ENCODE assay signal across 18 cellular contexts in genomic region chr14:31429791-31430190, GRCh38. TPM values are rescaled to one million over a fixed set of nuclear protein-coding genes. Genes with fewer than 3 reads are reported as not detected.
DNase-seq lines count a peak whose midpoint lies in the region; ATAC-seq and TF ChIP-seq lines count a peak whose summit lies in the region.
"Had no signal": no experiment of that assay in that cellular context is flagged by ENCODE, and none has a peak within 500 bp of the region (broad histone marks: within the 10 kb centered on the region; RNA-seq: fewer than 3 reads in every experiment).

No MANE protein-coding gene starts in this region.

- H3K36me3 Mint-ChIP-seq in activated CD4-positive, alpha-beta T cell treated with anti-CD3 and anti-CD28 coated beads for 36 hours (ENCODE audit: low read depth), result peaks cover 14% of the 10 kb centered on the region
- peaks cover 6 to 7% of the 10 kb centered on the region in 2 donors for H3K36me3 Mint-ChIP-seq in activated T-cell treated with anti-CD3 and anti-CD28 coated beads, Interleukin-2, amount 50 U/mL, for 72 hours (ENCODE audit: insufficient read depth in 2 of 2)
- peaks cover 9% of the 10 kb centered on the region for H3K36me3 Mint-ChIP-seq in activated naive CD8-positive, alpha-beta T cell
- H3K36me3 Mint-ChIP-seq in stimulated activated naive CD8-positive, alpha-beta T cell treated with anti-CD3 and anti-CD28 coated beads, Interleukin-15, Interleukin-2, amounts not matched to agents 100 ng/mL and 50 ng/mL, for 24 hours (ENCODE audit: low read depth), result peaks cover 16% of the 10 kb centered on the region

- DNase-seq in activated CD4-positive, alpha-beta T cell treated with anti-CD3 and anti-CD28 coated beads for 36 hours, result no peak
- DNase-seq in activated CD4-positive, alpha-beta T cell treated with anti-CD3 and anti-CD28 coated beads, Interleukin-2, amount 50 U/mL, for 48 hours, result no peak
- DNase-seq in activated T-cell treated with anti-CD3 and anti-CD28 coated beads, Interleukin-2, amount 50 U/mL, for 72 hours, result no peak
- no peak for DNase-seq in activated T-cell treated with anti-CD3 and anti-CD28 coated beads, Interleukin-2, amount 50 U/mL, for 48 hours
- DNase-seq in dorsolateral prefrontal cortex, result no peak
- no peak for DNase-seq in D341Med (ENCODE audit: low spot score)
- DNase-seq: CD8-positive, alpha-beta T cell; COR-L47; DND-41; GDM1 had no signal

- TF ChIP-seq CTCF in dorsolateral prefrontal cortex (IDR thresholded peaks at IDR 0.05 in 54 of 56, conservative IDR thresholded peaks at IDR 0.05 in 2 of 56; ENCODE audit: low read depth in 1 of 56, partially characterized antibody in 56 of 56), result no peak

- intact Hi-C loops in activated CD4-positive, alpha-beta T cell treated with anti-CD3 and anti-CD28 coated beads for 36 hours (cut with DNase I, micrococcal nuclease), result loop anchor here (10.0 kb wide), 2 partner anchors 155 to 225 kb away; partner anchors contain the start of gene HECTD1 (in 1 of the 2)
- intact Hi-C loops in dorsolateral prefrontal cortex (cut with DNase I), result no loop called here

- CTCF ChIA-PET in activated CD4-positive, alpha-beta T cell treated with anti-CD3 and anti-CD28 coated beads for 36 hours (lab: Charles Lee), result interaction anchor here (1.4 kb wide), 1 partner anchor 9 kb away, joined by 4 read pairs; the partner anchor contains the start of gene HEATR5A

- no peaks in the 10 kb centered on the region for H3K27me3 Mint-ChIP-seq in activated CD4-positive, alpha-beta T cell treated with anti-CD3 and anti-CD28 coated beads for 36 hours
- H3K27me3 Mint-ChIP-seq in activated T-cell treated with anti-CD3 and anti-CD28 coated beads, Interleukin-2, amount 50 U/mL, for 72 hours (ENCODE audit: low read depth), result no peaks in the 10 kb centered on the region
- H3K27me3 Mint-ChIP-seq in activated naive CD8-positive, alpha-beta T cell, result no peaks in the 10 kb centered on the region
- H3K27me3 Mint-ChIP-seq in stimulated activated naive CD8-positive, alpha-beta T cell treated with anti-CD3 and anti-CD28 coated beads, Interleukin-15, Interleukin-2, amounts not matched to agents 100 ng/mL and 50 ng/mL, for 24 hours, result no peaks in the 10 kb centered on the region

- no peak overlapping the region for H3K27ac Mint-ChIP-seq in activated CD4-positive, alpha-beta T cell treated with anti-CD3 and anti-CD28 coated beads for 36 hours
- no peak overlapping the region for H3K27ac Mint-ChIP-seq in activated T-cell treated with anti-CD3 and anti-CD28 coated beads, Interleukin-2, amount 50 U/mL, for 72 hours
- H3K27ac Mint-ChIP-seq in activated naive CD8-positive, alpha-beta T cell, result peak overlapping the region; percentile 34
- peak overlapping the region; percentile 75 for H3K27ac Mint-ChIP-seq in stimulated activated naive CD8-positive, alpha-beta T cell treated with anti-CD3 and anti-CD28 coated beads, Interleukin-15, Interleukin-2, amounts not matched to agents 100 ng/mL and 50 ng/mL, for 24 hours
- H3K27ac Mint-ChIP-seq: CD14-positive monocyte; CD8-positive, alpha-beta T cell had no signal

- H3K4me1 Mint-ChIP-seq in activated CD4-positive, alpha-beta T cell treated with anti-CD3 and anti-CD28 coated beads for 36 hours, result peaks cover 15% of the 10 kb centered on the region
- peaks cover 13% of the 10 kb centered on the region for H3K4me1 Mint-ChIP-seq in activated T-cell treated with anti-CD3 and anti-CD28 coated beads, Interleukin-2, amount 50 U/mL, for 72 hours (ENCODE audit: low read depth)
- peaks cover 5% of the 10 kb centered on the region for H3K4me1 Mint-ChIP-seq in activated naive CD8-positive, alpha-beta T cell (ENCODE audit: low read depth)
- H3K4me1 Mint-ChIP-seq in stimulated activated naive CD8-positive, alpha-beta T cell treated with anti-CD3 and anti-CD28 coated beads, Interleukin-15, Interleukin-2, amounts not matched to agents 100 ng/mL and 50 ng/mL, for 24 hours (ENCODE audit: low read depth), result peaks cover 17% of the 10 kb centered on the region
- H3K4me1 Mint-ChIP-seq: CD14-positive monocyte had no signal

- peaks cover 2% of the 10 kb centered on the region for H3K9me3 Mint-ChIP-seq in activated CD4-positive, alpha-beta T cell treated with anti-CD3 and anti-CD28 coated beads for 36 hours (ENCODE audit: low read depth)
- peaks cover 3 to 6% of the 10 kb centered on the region in 2 donors for H3K9me3 Mint-ChIP-seq in activated T-cell treated with anti-CD3 and anti-CD28 coated beads, Interleukin-2, amount 50 U/mL, for 72 hours
- H3K9me3 Mint-ChIP-seq in activated naive CD8-positive, alpha-beta T cell (ENCODE audit: low read depth), result no peaks in the 10 kb centered on the region
- H3K9me3 Mint-ChIP-seq in stimulated activated naive CD8-positive, alpha-beta T cell treated with anti-CD3 and anti-CD28 coated beads, Interleukin-15, Interleukin-2, amounts not matched to agents 100 ng/mL and 50 ng/mL, for 24 hours, result peaks cover 6% of the 10 kb centered on the region

- peak; percentile 82 for ATAC-seq in activated CD4-positive, alpha-beta T cell treated with anti-CD3 and anti-CD28 coated beads for 36 hours
- peak; percentile 78 to 85 for ATAC-seq in activated T-cell treated with anti-CD3 and anti-CD28 coated beads, Interleukin-2, amount 50 U/mL, for 72 hours (replicated peaks in 1 of 2)
- ATAC-seq: CD8-positive, alpha-beta T cell had no signal

- no peak overlapping the region for H3K4me3 Mint-ChIP-seq in activated CD4-positive, alpha-beta T cell treated with anti-CD3 and anti-CD28 coated beads for 36 hours
- H3K4me3 Mint-ChIP-seq in activated T-cell treated with anti-CD3 and anti-CD28 coated beads, Interleukin-2, amount 50 U/mL, for 72 hours, result no peak overlapping the region
- H3K4me3 Mint-ChIP-seq in activated naive CD8-positive, alpha-beta T cell, result no peak overlapping the region
- no peak overlapping the region for H3K4me3 Mint-ChIP-seq in stimulated activated naive CD8-positive, alpha-beta T cell treated with anti-CD3 and anti-CD28 coated beads, Interleukin-15, Interleukin-2, amounts not matched to agents 100 ng/mL and 50 ng/mL, for 24 hours
- H3K4me3 Mint-ChIP-seq: CD14-positive monocyte; CD8-positive, alpha-beta T cell had no signal

- POLR2A ChIA-PET in activated CD4-positive, alpha-beta T cell treated with anti-CD3 and anti-CD28 coated beads for 36 hours (lab: Charles Lee), result no interaction called here

- H3K27me3 ChIP-seq in dorsolateral prefrontal cortex, result no peaks in the 10 kb centered on the region

- H3K27ac ChIP-seq in dorsolateral prefrontal cortex, result no peak overlapping the region
- H3K27ac ChIP-seq: 22Rv1 had no signal

- H3K4me3 ChIP-seq in dorsolateral prefrontal cortex, result no peak overlapping the region
- H3K4me3 ChIP-seq: HAP-1 had no signal

RNA-seq across cellular contexts. Expression of gene HEATR5A, which starts 9.4 kb away (rescaled TPM):
- 1 to 10 TPM; 8.5 to 9.4 TPM for total RNA-seq in activated CD4-positive, alpha-beta T cell treated with anti-CD3 and anti-CD28 coated beads for 36 hours
- 10 to 100 TPM; 11.4 to 13.3 TPM for total RNA-seq in activated T-cell treated with anti-CD3 and anti-CD28 coated beads, Interleukin-2, amount 50 U/mL, for 72 hours
- total RNA-seq in dorsolateral prefrontal cortex, result 10 to 100 TPM; 21.3 to 55.7 (median 34.4) TPM

RNA-seq across cellular contexts. Expression of gene DTD2, which starts 27.5 kb away (rescaled TPM):
- total RNA-seq in activated CD4-positive, alpha-beta T cell treated with anti-CD3 and anti-CD28 coated beads for 36 hours, result 10 to 100 TPM; 17.5 to 21.6 TPM
- 10 to 100 TPM; 13.5 to 20.7 TPM for total RNA-seq in activated T-cell treated with anti-CD3 and anti-CD28 coated beads, Interleukin-2, amount 50 U/mL, for 72 hours
- total RNA-seq in dorsolateral prefrontal cortex, result 10 to 100 TPM; 11.4 to 33.1 (median 22.2) TPM

RNA-seq across cellular contexts. Expression of gene GPR33, which starts 58.0 kb away (rescaled TPM):
- not detected for total RNA-seq in activated CD4-positive, alpha-beta T cell treated with anti-CD3 and anti-CD28 coated beads for 36 hours
- not detected for total RNA-seq in activated T-cell treated with anti-CD3 and anti-CD28 coated beads, Interleukin-2, amount 50 U/mL, for 72 hours
- total RNA-seq in dorsolateral prefrontal cortex, result not detected
- total RNA-seq: A673; CD8-positive, alpha-beta T cell; H1; HT1080 had no signal

Comparison
In these comparisons a context has a peak if more than half of its experiments do, and no peak if none do; other contexts are left out.
1. H3K27ac Mint-ChIP-seq: peak in activated naive CD8-positive, alpha-beta T cell (single experiment) and stimulated activated naive CD8-positive, alpha-beta T cell treated with anti-CD3 and anti-CD28 coated beads, Interleukin-15, Interleukin-2, amounts not matched to agents 100 ng/mL and 50 ng/mL, for 24 hours (single experiment); none in activated CD4-positive, alpha-beta T cell treated with anti-CD3 and anti-CD28 coated beads for 36 hours (single experiment) and activated T-cell treated with anti-CD3 and anti-CD28 coated beads, Interleukin-2, amount 50 U/mL, for 72 hours (single experiment).
2. intact Hi-C loops: an anchor here in activated CD4-positive, alpha-beta T cell treated with anti-CD3 and anti-CD28 coated beads for 36 hours (10.0 kb wide); none called in dorsolateral prefrontal cortex.